In genomic region chr22:30810105-30810504, GRCh38 we compare ENCODE assay signal across 20 cellular contexts.
"Had no signal": no experiment of that assay in that cellular context is flagged by ENCODE, and none has a peak within 500 bp of the region (broad histone marks: within the 10 kb centered on the region; RNA-seq: fewer than 3 reads in every experiment).

No MANE protein-coding gene starts in this region.

- H3K27ac ChIP-seq: body of pancreas, ovary, psoas muscle, tibial nerve had no signal

- H3K9me3 ChIP-seq: body of pancreas, ovary, psoas muscle, tibial nerve had no signal

- DNase-seq: activated CD4-positive, alpha-beta T cell treated with anti-CD3 and anti-CD28 coated beads for 36 hours; activated CD4-positive, alpha-beta T cell treated with anti-CD3 and anti-CD28 coated beads, Interleukin-2, amount 50 U/mL, for 48 hours; activated CD8-positive, alpha-beta memory T cell treated with anti-CD3 and anti-CD28 coated beads, Interleukin-2, amount 50 U/mL, for 4 hours; activated gamma-delta T cell treated with Interleukin-2 at 50 U/mL for 16 hours; activated naive CD8-positive, alpha-beta T cell treated with anti-CD3 and anti-CD28 coated beads, Interleukin-2, amount 10 ng/mL, durations not matched to agents 7 days and 5 days; activated T-cell treated with anti-CD3 and anti-CD28 coated beads, Interleukin-2, amount 50 U/mL, for 48 hours; body of pancreas; caudate nucleus; dorsolateral prefrontal cortex; immature natural killer cell; mesendoderm; naive thymus-derived CD4-positive, alpha-beta T cell; ovary; psoas muscle; right cardiac atrium; stimulated activated CD4-positive, alpha-beta T cell treated with anti-CD3 and anti-CD28 coated beads, Interleukin-4, amount 100 ng/mL, for 24 hours; stimulated activated naive CD4-positive, alpha-beta T cell had no signal

- H3K36me3 ChIP-seq: ovary, tibial nerve had no signal

- H3K27me3 ChIP-seq: body of pancreas, dorsolateral prefrontal cortex, ovary, tibial nerve had no signal

- H3K4me3 ChIP-seq: body of pancreas, dorsolateral prefrontal cortex, ovary, psoas muscle, tibial nerve had no signal

- FAIRE-seq: urothelium cell line had no signal

- H3K4me1 ChIP-seq: body of pancreas, psoas muscle, tibial nerve had no signal

- ATAC-seq: activated CD4-positive, alpha-beta T cell treated with anti-CD3 and anti-CD28 coated beads for 36 hours; body of pancreas; naive thymus-derived CD4-positive, alpha-beta T cell; psoas muscle; WTC11 had no signal
